Comparison of ENCODE assay signal across 1 cellular context in the genomic region with DNA sequence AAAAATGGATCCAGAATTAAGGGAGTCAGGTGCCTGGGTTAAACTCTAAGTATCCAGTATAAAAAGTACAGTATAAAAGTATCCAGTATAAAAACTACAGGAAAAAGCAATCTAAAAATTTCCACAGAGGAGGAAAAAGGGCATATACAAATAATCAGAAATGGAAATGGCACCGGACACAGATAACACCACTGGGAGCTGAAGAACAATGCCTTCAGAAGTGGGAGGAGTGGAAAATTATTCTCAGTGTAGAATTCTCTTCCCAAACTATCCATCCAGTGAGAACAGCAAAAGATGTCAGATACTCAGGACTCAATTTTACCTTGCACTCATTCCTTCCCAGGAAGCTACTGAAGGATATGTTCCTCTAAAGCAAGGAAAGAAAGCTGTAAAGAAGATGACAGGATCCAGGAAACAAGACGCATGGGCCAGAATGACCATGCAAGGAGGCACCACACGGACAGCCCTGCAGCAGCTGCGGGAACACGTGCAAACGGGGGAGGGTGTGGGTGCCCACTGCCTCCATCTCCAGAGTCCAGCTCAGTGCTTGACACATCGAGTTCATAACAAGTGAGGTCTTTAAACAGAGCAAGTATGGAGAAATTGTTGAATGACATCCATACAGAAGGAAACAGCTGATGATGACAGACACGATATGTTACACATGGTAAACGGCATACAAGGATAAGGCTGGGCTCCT.
TF ChIP-seq lines count a peak whose summit lies in the region.

No MANE protein-coding gene starts in this region.

TF ChIP-seq in IMR-90, 13 proteins besides CTCF, POLR2A, EP300 and RAD21 (continued from another document):
- TF ChIP-seq, protein P1, sequence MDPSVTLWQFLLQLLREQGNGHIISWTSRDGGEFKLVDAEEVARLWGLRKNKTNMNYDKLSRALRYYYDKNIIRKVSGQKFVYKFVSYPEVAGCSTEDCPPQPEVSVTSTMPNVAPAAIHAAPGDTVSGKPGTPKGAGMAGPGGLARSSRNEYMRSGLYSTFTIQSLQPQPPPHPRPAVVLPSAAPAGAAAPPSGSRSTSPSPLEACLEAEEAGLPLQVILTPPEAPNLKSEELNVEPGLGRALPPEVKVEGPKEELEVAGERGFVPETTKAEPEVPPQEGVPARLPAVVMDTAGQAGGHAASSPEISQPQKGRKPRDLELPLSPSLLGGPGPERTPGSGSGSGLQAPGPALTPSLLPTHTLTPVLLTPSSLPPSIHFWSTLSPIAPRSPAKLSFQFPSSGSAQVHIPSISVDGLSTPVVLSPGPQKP (IDR thresholded peaks at IDR 0.05; ENCODE audit: borderline replicate concordance, low read depth, low read length) = no peak
- TF ChIP-seq CHD1 (IDR thresholded peaks at IDR 0.05; ENCODE audit: low read depth, low read length) (no peak), MAFK (IDR thresholded peaks at IDR 0.05; ENCODE audit: low read depth, low read length) (no peak), NFE2L2 (IDR thresholded peaks at IDR 0.05; ENCODE audit: low read depth, low read length) (peak; percentile 29; the same call in 1 of the 2 replicates), CEBPB (IDR thresholded peaks at IDR 0.05; ENCODE audit: low read depth, low read length) (peak; percentile 41; the same call in 1 of the 2 replicates), FOS (IDR thresholded peaks at IDR 0.05; ENCODE audit: low read depth, low read length) (no peak), SMC3 (IDR thresholded peaks at IDR 0.05; ENCODE audit: low read depth, low read length) (no peak), BHLHE40 (IDR thresholded peaks at IDR 0.05; ENCODE audit: low read depth, low read length) (peak; percentile 87), MAZ (IDR thresholded peaks at IDR 0.05; ENCODE audit: borderline replicate concordance, low read depth, low read length) (no peak; the same call in 1 of the 2 replicates), RCOR1 (IDR thresholded peaks at IDR 0.05; ENCODE audit: insufficient replicate concordance, low read length) (no peak)
- TF ChIP-seq, protein P2, sequence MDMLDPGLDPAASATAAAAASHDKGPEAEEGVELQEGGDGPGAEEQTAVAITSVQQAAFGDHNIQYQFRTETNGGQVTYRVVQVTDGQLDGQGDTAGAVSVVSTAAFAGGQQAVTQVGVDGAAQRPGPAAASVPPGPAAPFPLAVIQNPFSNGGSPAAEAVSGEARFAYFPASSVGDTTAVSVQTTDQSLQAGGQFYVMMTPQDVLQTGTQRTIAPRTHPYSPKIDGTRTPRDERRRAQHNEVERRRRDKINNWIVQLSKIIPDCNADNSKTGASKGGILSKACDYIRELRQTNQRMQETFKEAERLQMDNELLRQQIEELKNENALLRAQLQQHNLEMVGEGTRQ (IDR thresholded peaks at IDR 0.05; ENCODE audit: low read depth, low read length) = peak; percentile 24; the same call in 1 of the 2 replicates
TF ChIP-seq in IMR-90: peak in this region for 5.
